In genomic region chr13:49066856-49067255, GRCh38 we compare ENCODE assay signal across 27 cellular contexts.
"Had no signal": no experiment of that assay in that cellular context is flagged by ENCODE, and none has a peak within 500 bp of the region (broad histone marks: within the 10 kb centered on the region; RNA-seq: fewer than 3 reads in every experiment).

No MANE protein-coding gene starts in this region.

- H3K27ac ChIP-seq: stomach, suprapubic skin, testis, thoracic aorta, thyroid gland, tibial artery, tibial nerve, transverse colon, upper lobe of left lung, upper lobe of right lung, uterus, vagina had no signal

- H3K36me3 ChIP-seq: suprapubic skin, thoracic aorta, thyroid gland, tibial artery, upper lobe of left lung, upper lobe of right lung, uterus, vagina had no signal

- H3K9me3 ChIP-seq: suprapubic skin, testis, thoracic aorta, thyroid gland, tibial artery, tibial nerve, transverse colon, upper lobe of left lung, upper lobe of right lung, uterus, vagina had no signal

- H3K4me3 ChIP-seq: stomach, suprapubic skin, testis, thoracic aorta, thyroid gland, tibial artery, tibial nerve, transverse colon, upper lobe of left lung, upper lobe of right lung, uterus, vagina had no signal

- H3K27me3 ChIP-seq: stomach, suprapubic skin, testis, thyroid gland, tibial artery, tibial nerve, transverse colon, upper lobe of left lung, upper lobe of right lung, uterus, vagina had no signal

- ATAC-seq: stimulated activated effector memory CD8-positive, alpha-beta T cell treated with anti-CD3 and anti-CD28 coated beads, Interleukin-12 subunit alpha, Interleukin-12 subunit beta, amount 100 ng/mL, for 72 hours; stimulated activated memory B cell treated with anti-CD40 and anti-IgM and Interleukin-4, amounts not matched to agents 10 μg/mL and 1 μg/mL and 100 μg/mL, for 72 hours; stimulated activated naive B cell treated with anti-CD40 and anti-IgM and Interleukin-4, amounts not matched to agents 10 μg/mL and 1 μg/mL and 100 μg/mL, for 72 hours; stimulated activated naive CD8-positive, alpha-beta T cell treated with anti-CD3 and anti-CD28 coated beads, Interleukin-15, amount 100 ng/mL, for 72 hours; stimulated activated naive CD8-positive, alpha-beta T cell treated with anti-CD3 and anti-CD28 coated beads, Interleukin-15, Interleukin-2, amounts not matched to agents 100 U/mL and 50 U/mL, for 24 hours; upper lobe of right lung had no signal

- DNase-seq: stimulated activated CD4-positive, alpha-beta T cell treated with anti-CD3 and anti-CD28 coated beads, Interleukin-2, amount 100 ng/mL, for 48 hours; stimulated activated CD4-positive, alpha-beta T cell treated with anti-CD3 and anti-CD28 coated beads, Interleukin-4, amount 100 ng/mL, for 1 hour; stimulated activated CD4-positive, alpha-beta T cell treated with anti-CD3 and anti-CD28 coated beads, Interleukin-4, amount 100 ng/mL, for 24 hours; stimulated activated CD4-positive, alpha-beta T cell treated with anti-CD3 and anti-CD28 coated beads, Interleukin-4, amount 100 ng/mL, for 4 hours; stimulated activated CD8-positive, alpha-beta memory T cell treated with anti-CD3 and anti-CD28 coated beads, Interleukin-4, amount 100 ng/mL, for 48 hours; stimulated activated naive B cell treated with anti-CD40 and anti-IgM and Interleukin-4, amounts not matched to agents 10 μg/mL and 1 μg/mL and 100 μg/mL, for 72 hours; stimulated activated naive CD4-positive, alpha-beta T cell; stimulated activated naive CD4-positive, alpha-beta T cell treated with Interleukin-2 at 50 U/mL for 16 hours; stimulated activated naive CD8-positive, alpha-beta T cell treated with anti-CD3 and anti-CD28 coated beads, Interleukin-15, amount 100 ng/mL, for 72 hours; stimulated activated naive CD8-positive, alpha-beta T cell treated with anti-CD3 and anti-CD28 coated beads, Interleukin-15, Interleukin-2, amounts not matched to agents 100 U/mL and 50 U/mL, for 24 hours; stomach; substantia nigra; testis; thyroid gland; tibial artery; transverse colon; trophoblast cell; upper lobe of left lung; upper lobe of right lung; uterus had no signal

- FAIRE-seq: urothelium cell line had no signal

- H3K4me1 ChIP-seq: testis, transverse colon, upper lobe of right lung, vagina had no signal
